In the genomic region with DNA sequence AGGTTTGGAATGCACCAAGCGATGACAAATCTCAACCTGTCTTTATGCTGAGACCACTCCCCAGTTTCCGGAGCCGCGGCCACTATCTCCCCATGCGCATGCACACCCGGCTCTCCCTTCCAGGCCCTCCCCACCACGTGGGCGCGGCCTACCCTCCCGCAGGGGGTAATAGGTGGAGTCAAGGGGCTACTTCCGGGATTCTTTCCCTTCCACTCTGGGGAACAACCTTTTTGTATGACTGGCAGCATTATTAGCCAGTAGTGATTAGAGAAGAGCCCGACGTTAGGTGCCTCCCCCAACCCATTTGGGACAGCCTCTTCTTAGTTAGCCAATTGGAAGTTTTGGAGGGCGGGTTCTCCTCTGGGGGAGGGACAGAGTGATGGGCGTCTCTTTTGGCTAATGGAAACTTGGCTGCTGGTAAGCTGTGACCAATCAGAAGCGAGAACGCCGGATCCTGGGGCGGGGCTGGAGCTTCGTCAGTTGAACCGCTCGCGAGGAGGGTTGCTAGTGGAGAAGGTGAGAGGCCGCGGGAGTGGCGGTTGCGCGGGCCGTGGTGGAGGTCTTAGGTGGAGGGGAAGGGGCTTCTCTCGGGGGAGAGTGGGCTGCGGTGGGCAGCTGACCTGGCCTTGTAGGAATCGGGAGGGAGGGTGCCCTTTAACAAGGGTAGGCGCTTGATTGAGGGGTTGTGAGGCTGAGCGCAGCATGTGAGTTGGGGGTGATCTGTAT, we compare ENCODE assay signal across 1 cellular context.
TF ChIP-seq lines count a peak whose summit lies in the region.

A gene with protein sequence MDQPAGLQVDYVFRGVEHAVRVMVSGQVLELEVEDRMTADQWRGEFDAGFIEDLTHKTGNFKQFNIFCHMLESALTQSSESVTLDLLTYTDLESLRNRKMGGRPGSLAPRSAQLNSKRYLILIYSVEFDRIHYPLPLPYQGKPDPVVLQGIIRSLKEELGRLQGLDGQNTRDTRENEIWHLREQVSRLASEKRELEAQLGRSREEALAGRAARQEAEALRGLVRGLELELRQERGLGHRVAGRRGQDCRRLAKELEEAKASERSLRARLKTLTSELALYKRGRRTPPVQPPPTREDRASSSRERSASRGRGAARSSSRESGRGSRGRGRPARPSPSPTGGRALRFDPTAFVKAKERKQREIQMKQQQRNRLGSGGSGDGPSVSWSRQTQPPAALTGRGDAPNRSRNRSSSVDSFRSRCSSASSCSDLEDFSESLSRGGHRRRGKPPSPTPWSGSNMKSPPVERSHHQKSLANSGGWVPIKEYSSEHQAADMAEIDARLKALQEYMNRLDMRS (plus strand): TSS at position 479 of the 726 bp plus-strand sequence. CDS start 7,552 bp downstream, outside the sequence.

TF ChIP-seq in K562, 482 proteins besides CTCF, POLR2A, EP300 and RAD21 (continued from another document and continues in another):
- TF ChIP-seq JUN (IDR thresholded peaks at IDR 0.05; ENCODE audit: borderline replicate concordance, low read depth, low read length) (peak; percentile 18; the same call in 1 of the 2 replicates), JUN (CRISPR knock-in tag; IDR thresholded peaks at IDR 0.05; ENCODE audit: borderline replicate concordance) (no peak), ESRRA (IDR thresholded peaks at IDR 0.05; ENCODE audit: borderline replicate concordance, low read depth) (peak; percentile 19; the same call in 1 of the 2 replicates), FOXP1 (CRISPR knock-in tag; IDR thresholded peaks at IDR 0.05) (no peak; the same call in 1 of the 2 replicates), C11orf30 (IDR thresholded peaks at IDR 0.05; ENCODE audit: low read depth) (no peak), ZBTB7A (IDR thresholded peaks at IDR 0.05; ENCODE audit: borderline replicate concordance, control insufficient read depth, low read depth, low read length) (peak; percentile 91), TFAM (CRISPR knock-in tag; conservative IDR thresholded peaks at IDR 0.05) (no peak), ETS2 (tag; IDR thresholded peaks at IDR 0.05; ENCODE audit: borderline replicate concordance, poor library complexity, severe bottlenecking) (no peak), SMAD1 (IDR thresholded peaks at IDR 0.05; ENCODE audit: low read depth, low read length, partially characterized antibody) (peak; percentile 56), CEBPG (CRISPR knock-in tag; IDR thresholded peaks at IDR 0.05) (no peak), CEBPG (tag; conservative IDR thresholded peaks at IDR 0.05 in 1 of 2, IDR thresholded peaks at IDR 0.05 in 1 of 2) (no peak), TAF1 (IDR thresholded peaks at IDR 0.05; ENCODE audit: control insufficient read depth, extremely low read depth, insufficient read depth, low read length, severe bottlenecking) (peak; percentile 73), JUND (IDR thresholded peaks at IDR 0.05; ENCODE audit: borderline replicate concordance, low read depth, low read length) (peak; percentile 22; the same call in 1 of the 2 replicates), JUND (tag; IDR thresholded peaks at IDR 0.05; ENCODE audit: borderline replicate concordance, low read depth, low read length) (no peak), PCBP1 (IDR thresholded peaks at IDR 0.05; ENCODE audit: low read depth, low read length, poor library complexity, severe bottlenecking) (no peak), RUNX1 (IDR thresholded peaks at IDR 0.05; ENCODE audit: low read depth) (no peak), KLF6 (CRISPR knock-in tag; IDR thresholded peaks at IDR 0.05; ENCODE audit: borderline replicate concordance) (0 out of 2 replicates have a peak, but pooled peaks have one; percentile 28), DDX20 (tag; IDR thresholded peaks at IDR 0.05; ENCODE audit: low read depth) (no peak), HDAC2 (IDR thresholded peaks at IDR 0.05) (peak; percentile 7), BRD4 (IDR thresholded peaks at IDR 0.05) (no peak), SAP30 (IDR thresholded peaks at IDR 0.05; ENCODE audit: borderline replicate concordance, insufficient read depth, low read depth, low read length, poor library complexity, severe bottlenecking) (peak; percentile 80), BCOR (IDR thresholded peaks at IDR 0.05) (no peak), NR2F6 (CRISPR knock-in tag; IDR thresholded peaks at IDR 0.05) (no peak), TCFL5 (CRISPR knock-in tag; conservative IDR thresholded peaks at IDR 0.05) (no peak), ILK (tag; IDR thresholded peaks at IDR 0.05; ENCODE audit: borderline replicate concordance, low read depth) (no peak), ZC3H4 (CRISPR knock-in tag; IDR thresholded peaks at IDR 0.05; ENCODE audit: borderline replicate concordance) (no peak), POLR2AphosphoS5 (IDR thresholded peaks at IDR 0.05; ENCODE audit: control insufficient read depth, insufficient read depth, low read depth, low read length) (peak; percentile 64)
- TF ChIP-seq, protein P1, sequence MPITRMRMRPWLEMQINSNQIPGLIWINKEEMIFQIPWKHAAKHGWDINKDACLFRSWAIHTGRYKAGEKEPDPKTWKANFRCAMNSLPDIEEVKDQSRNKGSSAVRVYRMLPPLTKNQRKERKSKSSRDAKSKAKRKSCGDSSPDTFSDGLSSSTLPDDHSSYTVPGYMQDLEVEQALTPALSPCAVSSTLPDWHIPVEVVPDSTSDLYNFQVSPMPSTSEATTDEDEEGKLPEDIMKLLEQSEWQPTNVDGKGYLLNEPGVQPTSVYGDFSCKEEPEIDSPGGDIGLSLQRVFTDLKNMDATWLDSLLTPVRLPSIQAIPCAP (CRISPR knock-in tag; IDR thresholded peaks at IDR 0.05; ENCODE audit: borderline replicate concordance): no peak
- TF ChIP-seq, protein P2, sequence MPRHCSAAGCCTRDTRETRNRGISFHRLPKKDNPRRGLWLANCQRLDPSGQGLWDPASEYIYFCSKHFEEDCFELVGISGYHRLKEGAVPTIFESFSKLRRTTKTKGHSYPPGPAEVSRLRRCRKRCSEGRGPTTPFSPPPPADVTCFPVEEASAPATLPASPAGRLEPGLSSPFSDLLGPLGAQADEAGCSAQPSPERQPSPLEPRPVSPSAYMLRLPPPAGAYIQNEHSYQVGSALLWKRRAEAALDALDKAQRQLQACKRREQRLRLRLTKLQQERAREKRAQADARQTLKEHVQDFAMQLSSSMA (CRISPR knock-in tag; IDR thresholded peaks at IDR 0.05): no peak
- TF ChIP-seq, protein P3, sequence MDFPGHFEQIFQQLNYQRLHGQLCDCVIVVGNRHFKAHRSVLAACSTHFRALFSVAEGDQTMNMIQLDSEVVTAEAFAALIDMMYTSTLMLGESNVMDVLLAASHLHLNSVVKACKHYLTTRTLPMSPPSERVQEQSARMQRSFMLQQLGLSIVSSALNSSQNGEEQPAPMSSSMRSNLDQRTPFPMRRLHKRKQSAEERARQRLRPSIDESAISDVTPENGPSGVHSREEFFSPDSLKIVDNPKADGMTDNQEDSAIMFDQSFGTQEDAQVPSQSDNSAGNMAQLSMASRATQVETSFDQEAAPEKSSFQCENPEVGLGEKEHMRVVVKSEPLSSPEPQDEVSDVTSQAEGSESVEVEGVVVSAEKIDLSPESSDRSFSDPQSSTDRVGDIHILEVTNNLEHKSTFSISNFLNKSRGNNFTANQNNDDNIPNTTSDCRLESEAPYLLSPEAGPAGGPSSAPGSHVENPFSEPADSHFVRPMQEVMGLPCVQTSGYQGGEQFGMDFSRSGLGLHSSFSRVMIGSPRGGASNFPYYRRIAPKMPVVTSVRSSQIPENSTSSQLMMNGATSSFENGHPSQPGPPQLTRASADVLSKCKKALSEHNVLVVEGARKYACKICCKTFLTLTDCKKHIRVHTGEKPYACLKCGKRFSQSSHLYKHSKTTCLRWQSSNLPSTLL (IDR thresholded peaks at IDR 0.05): no peak
- TF ChIP-seq, protein P4, sequence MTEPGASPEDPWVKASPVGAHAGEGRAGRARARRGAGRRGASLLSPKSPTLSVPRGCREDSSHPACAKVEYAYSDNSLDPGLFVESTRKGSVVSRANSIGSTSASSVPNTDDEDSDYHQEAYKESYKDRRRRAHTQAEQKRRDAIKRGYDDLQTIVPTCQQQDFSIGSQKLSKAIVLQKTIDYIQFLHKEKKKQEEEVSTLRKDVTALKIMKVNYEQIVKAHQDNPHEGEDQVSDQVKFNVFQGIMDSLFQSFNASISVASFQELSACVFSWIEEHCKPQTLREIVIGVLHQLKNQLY (CRISPR knock-in tag; conservative IDR thresholded peaks at IDR 0.05): no peak
- TF ChIP-seq, protein P5, sequence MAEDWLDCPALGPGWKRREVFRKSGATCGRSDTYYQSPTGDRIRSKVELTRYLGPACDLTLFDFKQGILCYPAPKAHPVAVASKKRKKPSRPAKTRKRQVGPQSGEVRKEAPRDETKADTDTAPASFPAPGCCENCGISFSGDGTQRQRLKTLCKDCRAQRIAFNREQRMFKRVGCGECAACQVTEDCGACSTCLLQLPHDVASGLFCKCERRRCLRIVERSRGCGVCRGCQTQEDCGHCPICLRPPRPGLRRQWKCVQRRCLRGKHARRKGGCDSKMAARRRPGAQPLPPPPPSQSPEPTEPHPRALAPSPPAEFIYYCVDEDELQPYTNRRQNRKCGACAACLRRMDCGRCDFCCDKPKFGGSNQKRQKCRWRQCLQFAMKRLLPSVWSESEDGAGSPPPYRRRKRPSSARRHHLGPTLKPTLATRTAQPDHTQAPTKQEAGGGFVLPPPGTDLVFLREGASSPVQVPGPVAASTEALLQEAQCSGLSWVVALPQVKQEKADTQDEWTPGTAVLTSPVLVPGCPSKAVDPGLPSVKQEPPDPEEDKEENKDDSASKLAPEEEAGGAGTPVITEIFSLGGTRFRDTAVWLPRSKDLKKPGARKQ (CRISPR knock-in tag; IDR thresholded peaks at IDR 0.05): no peak
- TF ChIP-seq, protein P6, sequence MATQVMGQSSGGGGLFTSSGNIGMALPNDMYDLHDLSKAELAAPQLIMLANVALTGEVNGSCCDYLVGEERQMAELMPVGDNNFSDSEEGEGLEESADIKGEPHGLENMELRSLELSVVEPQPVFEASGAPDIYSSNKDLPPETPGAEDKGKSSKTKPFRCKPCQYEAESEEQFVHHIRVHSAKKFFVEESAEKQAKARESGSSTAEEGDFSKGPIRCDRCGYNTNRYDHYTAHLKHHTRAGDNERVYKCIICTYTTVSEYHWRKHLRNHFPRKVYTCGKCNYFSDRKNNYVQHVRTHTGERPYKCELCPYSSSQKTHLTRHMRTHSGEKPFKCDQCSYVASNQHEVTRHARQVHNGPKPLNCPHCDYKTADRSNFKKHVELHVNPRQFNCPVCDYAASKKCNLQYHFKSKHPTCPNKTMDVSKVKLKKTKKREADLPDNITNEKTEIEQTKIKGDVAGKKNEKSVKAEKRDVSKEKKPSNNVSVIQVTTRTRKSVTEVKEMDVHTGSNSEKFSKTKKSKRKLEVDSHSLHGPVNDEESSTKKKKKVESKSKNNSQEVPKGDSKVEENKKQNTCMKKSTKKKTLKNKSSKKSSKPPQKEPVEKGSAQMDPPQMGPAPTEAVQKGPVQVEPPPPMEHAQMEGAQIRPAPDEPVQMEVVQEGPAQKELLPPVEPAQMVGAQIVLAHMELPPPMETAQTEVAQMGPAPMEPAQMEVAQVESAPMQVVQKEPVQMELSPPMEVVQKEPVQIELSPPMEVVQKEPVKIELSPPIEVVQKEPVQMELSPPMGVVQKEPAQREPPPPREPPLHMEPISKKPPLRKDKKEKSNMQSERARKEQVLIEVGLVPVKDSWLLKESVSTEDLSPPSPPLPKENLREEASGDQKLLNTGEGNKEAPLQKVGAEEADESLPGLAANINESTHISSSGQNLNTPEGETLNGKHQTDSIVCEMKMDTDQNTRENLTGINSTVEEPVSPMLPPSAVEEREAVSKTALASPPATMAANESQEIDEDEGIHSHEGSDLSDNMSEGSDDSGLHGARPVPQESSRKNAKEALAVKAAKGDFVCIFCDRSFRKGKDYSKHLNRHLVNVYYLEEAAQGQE (CRISPR knock-in tag; IDR thresholded peaks at IDR 0.05; ENCODE audit: low read depth): 0 out of 2 replicates have a peak, but pooled peaks have one; percentile 56
- TF ChIP-seq, protein P7, sequence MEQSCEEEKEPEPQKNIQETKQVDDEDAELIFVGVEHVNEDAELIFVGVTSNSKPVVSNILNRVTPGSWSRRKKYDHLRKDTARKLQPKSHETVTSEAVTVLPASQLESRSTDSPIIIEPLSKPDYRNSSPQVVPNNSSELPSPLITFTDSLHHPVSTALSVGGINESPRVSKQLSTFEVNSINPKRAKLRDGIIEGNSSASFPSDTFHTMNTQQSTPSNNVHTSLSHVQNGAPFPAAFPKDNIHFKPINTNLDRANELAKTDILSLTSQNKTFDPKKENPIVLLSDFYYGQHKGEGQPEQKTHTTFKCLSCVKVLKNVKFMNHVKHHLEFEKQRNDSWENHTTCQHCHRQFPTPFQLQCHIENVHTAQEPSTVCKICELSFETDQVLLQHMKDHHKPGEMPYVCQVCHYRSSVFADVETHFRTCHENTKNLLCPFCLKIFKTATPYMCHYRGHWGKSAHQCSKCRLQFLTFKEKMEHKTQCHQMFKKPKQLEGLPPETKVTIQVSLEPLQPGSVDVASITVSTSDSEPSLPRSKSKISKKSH (CRISPR knock-in tag; IDR thresholded peaks at IDR 0.05): no peak
- TF ChIP-seq, protein P8, sequence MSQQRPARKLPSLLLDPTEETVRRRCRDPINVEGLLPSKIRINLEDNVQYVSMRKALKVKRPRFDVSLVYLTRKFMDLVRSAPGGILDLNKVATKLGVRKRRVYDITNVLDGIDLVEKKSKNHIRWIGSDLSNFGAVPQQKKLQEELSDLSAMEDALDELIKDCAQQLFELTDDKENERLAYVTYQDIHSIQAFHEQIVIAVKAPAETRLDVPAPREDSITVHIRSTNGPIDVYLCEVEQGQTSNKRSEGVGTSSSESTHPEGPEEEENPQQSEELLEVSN (IDR thresholded peaks at IDR 0.05; ENCODE audit: borderline replicate concordance in 1 of 2, extremely low read depth in 1 of 2, insufficient read depth in 1 of 2, insufficient read length in 1 of 2, low read depth in 1 of 2, low read length in 1 of 2, poor library complexity in 1 of 2, severe bottlenecking in 1 of 2): peak in 1 of 2 experiments; percentile 28
- TF ChIP-seq, protein P9, sequence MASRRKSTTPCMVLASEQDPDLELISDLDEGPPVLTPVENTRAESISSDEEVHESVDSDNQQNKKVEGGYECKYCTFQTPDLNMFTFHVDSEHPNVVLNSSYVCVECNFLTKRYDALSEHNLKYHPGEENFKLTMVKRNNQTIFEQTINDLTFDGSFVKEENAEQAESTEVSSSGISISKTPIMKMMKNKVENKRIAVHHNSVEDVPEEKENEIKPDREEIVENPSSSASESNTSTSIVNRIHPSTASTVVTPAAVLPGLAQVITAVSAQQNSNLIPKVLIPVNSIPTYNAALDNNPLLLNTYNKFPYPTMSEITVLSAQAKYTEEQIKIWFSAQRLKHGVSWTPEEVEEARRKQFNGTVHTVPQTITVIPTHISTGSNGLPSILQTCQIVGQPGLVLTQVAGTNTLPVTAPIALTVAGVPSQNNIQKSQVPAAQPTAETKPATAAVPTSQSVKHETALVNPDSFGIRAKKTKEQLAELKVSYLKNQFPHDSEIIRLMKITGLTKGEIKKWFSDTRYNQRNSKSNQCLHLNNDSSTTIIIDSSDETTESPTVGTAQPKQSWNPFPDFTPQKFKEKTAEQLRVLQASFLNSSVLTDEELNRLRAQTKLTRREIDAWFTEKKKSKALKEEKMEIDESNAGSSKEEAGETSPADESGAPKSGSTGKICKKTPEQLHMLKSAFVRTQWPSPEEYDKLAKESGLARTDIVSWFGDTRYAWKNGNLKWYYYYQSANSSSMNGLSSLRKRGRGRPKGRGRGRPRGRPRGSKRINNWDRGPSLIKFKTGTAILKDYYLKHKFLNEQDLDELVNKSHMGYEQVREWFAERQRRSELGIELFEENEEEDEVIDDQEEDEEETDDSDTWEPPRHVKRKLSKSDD (conservative IDR thresholded peaks at IDR 0.05; ENCODE audit: low read length): no peak
- TF ChIP-seq, protein P10, sequence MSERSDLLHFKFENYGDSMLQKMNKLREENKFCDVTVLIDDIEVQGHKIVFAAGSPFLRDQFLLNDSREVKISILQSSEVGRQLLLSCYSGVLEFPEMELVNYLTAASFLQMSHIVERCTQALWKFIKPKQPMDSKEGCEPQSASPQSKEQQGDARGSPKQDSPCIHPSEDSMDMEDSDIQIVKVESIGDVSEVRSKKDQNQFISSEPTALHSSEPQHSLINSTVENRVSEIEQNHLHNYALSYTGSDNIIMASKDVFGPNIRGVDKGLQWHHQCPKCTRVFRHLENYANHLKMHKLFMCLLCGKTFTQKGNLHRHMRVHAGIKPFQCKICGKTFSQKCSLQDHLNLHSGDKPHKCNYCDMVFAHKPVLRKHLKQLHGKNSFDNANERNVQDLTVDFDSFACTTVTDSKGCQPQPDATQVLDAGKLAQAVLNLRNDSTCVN (CRISPR knock-in tag; IDR thresholded peaks at IDR 0.05): peak; percentile 83
